Comparison of ENCODE assay signal across 16 cellular contexts in genomic region chr2:47265751-47266231, GRCh38.
DNase-seq lines count a peak whose midpoint lies in the region; ATAC-seq and TF ChIP-seq lines count a peak whose summit lies in the region.
"Had no signal": no experiment of that assay in that cellular context is flagged by ENCODE, and none has a peak within 500 bp of the region (broad histone marks: within the 10 kb centered on the region; RNA-seq: fewer than 3 reads in every experiment).

No MANE protein-coding gene starts in this region.

- H3K9ac ChIP-seq in iPS-20b (ENCODE audit: low read depth, low read length) = peak overlapping the region; percentile 34; the same call in 1 of the 2 replicates
- H3K9ac ChIP-seq: BLaER1 treated with 17β-estradiol and CSF1 and Interleukin-3, amounts not matched to agents 10 nM and 100 nM had no signal

- H3K36me3 Mint-ChIP-seq in mesothelial cell of epicardium = no peaks in the 10 kb centered on the region
- H3K36me3 Mint-ChIP-seq: activated CD4-positive, alpha-beta memory T cell treated with anti-CD3 and anti-CD28 coated beads for 36 hours; natural killer cell treated with Interleukin-12 subunit alpha and Interleukin-12 subunit beta and Interleukin-15 and Interleukin-18, amount 100 ng/mL, for 72 hours had no signal

- DNase-seq in HAP-1 (ENCODE audit: low spot score in 2 of 2) (peak; percentile 71 to 88), NCI-H82 treated with DMSO at 0.1 percent for 48 hours (lab: John Stamatoyannopoulos, UW; ENCODE audit: unreplicated experiment) (peak; percentile 36), mesothelial cell of epicardium (ENCODE audit: low spot score in 2 of 2, unreplicated experiment in 2 of 2) (no peak), glomerular visceral epithelial cell (ENCODE audit: extremely low spot score) (no peak)
- no peak for DNase-seq in activated CD4-positive, alpha-beta T cell treated with anti-CD3 and anti-CD28 coated beads for 48 hours
- DNase-seq: activated CD4-positive, alpha-beta memory T cell treated with anti-CD3 and anti-CD28 coated beads for 36 hours; brain microvascular endothelial cell; left cardiac atrium; NCI-H1092; stomach had no signal

- H3K9me3 Mint-ChIP-seq in mesothelial cell of epicardium = no peaks in the 10 kb centered on the region
- H3K9me3 Mint-ChIP-seq: activated CD4-positive, alpha-beta memory T cell treated with anti-CD3 and anti-CD28 coated beads for 36 hours; activated T-helper 2 cell treated with anti-CD3 and anti-CD28 coated beads, Interferon-gamma antibody, Interleukin-2, Interleukin-4, amounts not matched to agents 10 μg/mL and 5 μg/mL and 100 μg/mL, durations not matched to agents 14 hours and 24 hours and 36 hours; natural killer cell treated with Interleukin-12 subunit alpha and Interleukin-12 subunit beta and Interleukin-15 and Interleukin-18, amount 100 ng/mL, for 72 hours had no signal

- no peak overlapping the region for H3K27ac Mint-ChIP-seq in mesothelial cell of epicardium
- H3K27ac Mint-ChIP-seq: activated CD4-positive, alpha-beta memory T cell treated with anti-CD3 and anti-CD28 coated beads for 36 hours; activated T-helper 2 cell treated with anti-CD3 and anti-CD28 coated beads, Interferon-gamma antibody, Interleukin-2, Interleukin-4, amounts not matched to agents 10 μg/mL and 5 μg/mL and 100 μg/mL, durations not matched to agents 14 hours and 24 hours and 36 hours; natural killer cell treated with Interleukin-12 subunit alpha and Interleukin-12 subunit beta and Interleukin-15 and Interleukin-18, amount 100 ng/mL, for 72 hours had no signal

- no peak overlapping the region for H3K4me3 Mint-ChIP-seq in mesothelial cell of epicardium
- H3K4me3 Mint-ChIP-seq: activated CD4-positive, alpha-beta memory T cell treated with anti-CD3 and anti-CD28 coated beads for 36 hours; natural killer cell treated with Interleukin-12 subunit alpha and Interleukin-12 subunit beta and Interleukin-15 and Interleukin-18, amount 100 ng/mL, for 72 hours had no signal

- H3K27me3 ChIP-seq in HAP-1 (ENCODE audit: low read depth) (no peaks in the 10 kb centered on the region), iPS-20b (ENCODE audit: insufficient read depth, low read length) (no peaks in the 10 kb centered on the region)
- H3K27me3 ChIP-seq: BLaER1 treated with 17β-estradiol and CSF1 and Interleukin-3, amounts not matched to agents 10 nM and 100 nM; brain microvascular endothelial cell; stomach had no signal

- H3K9me3 ChIP-seq in HAP-1 = no peaks in the 10 kb centered on the region
- H3K9me3 ChIP-seq in iPS-20b (ENCODE audit: insufficient read depth, low read depth, low read length) = no peaks in the 10 kb centered on the region
- H3K9me3 ChIP-seq: BLaER1 treated with 17β-estradiol and CSF1 and Interleukin-3, amounts not matched to agents 10 nM and 100 nM; stomach had no signal

- in situ Hi-C loops in HAP-1 (cut with MboI; ENCODE audit: low sequenced_read_pairs) = no loop called here

- H3K4me3 ChIP-seq in HAP-1 (no peak overlapping the region), iPS-20b (ENCODE audit: low read length) (no peak overlapping the region)
- H3K4me3 ChIP-seq: BLaER1 treated with 17β-estradiol and CSF1 and Interleukin-3, amounts not matched to agents 10 nM and 100 nM; stomach had no signal

- no peak for TF ChIP-seq CTCF in C4-2B (conservative IDR thresholded peaks at IDR 0.05)
- no peak for TF ChIP-seq CTCF in mesothelial cell of epicardium (IDR thresholded peaks at IDR 0.05; ENCODE audit: unreplicated experiment)

- H3K27ac ChIP-seq in C4-2B (peak overlapping the region; percentile 15; the same call in 1 of the 2 replicates), iPS-20b (ENCODE audit: low read length) (no peak overlapping the region)
- H3K27ac ChIP-seq: BLaER1 treated with 17β-estradiol and CSF1 and Interleukin-3, amounts not matched to agents 10 nM and 100 nM; brain microvascular endothelial cell; stomach had no signal

- H3K4me1 ChIP-seq in HAP-1 = peaks cover 22% of the 10 kb centered on the region
- H3K4me1 ChIP-seq in iPS-20b (ENCODE audit: insufficient read depth, low read length) = peaks cover 16% of the 10 kb centered on the region

- ATAC-seq in GM18870 (IDR thresholded peaks at IDR 0.05; ENCODE audit: unreplicated experiment) = no peak
- ATAC-seq: left cardiac atrium; natural killer cell treated with Interleukin-12 subunit alpha and Interleukin-12 subunit beta and Interleukin-15 and Interleukin-18, amount 100 ng/mL, for 72 hours had no signal

- H3K27me3 Mint-ChIP-seq in mesothelial cell of epicardium (ENCODE audit: low read depth) = no peaks in the 10 kb centered on the region
- H3K27me3 Mint-ChIP-seq: activated CD4-positive, alpha-beta memory T cell treated with anti-CD3 and anti-CD28 coated beads for 36 hours; natural killer cell treated with Interleukin-12 subunit alpha and Interleukin-12 subunit beta and Interleukin-15 and Interleukin-18, amount 100 ng/mL, for 72 hours had no signal

- H3K4me1 Mint-ChIP-seq in mesothelial cell of epicardium = peaks cover 14% of the 10 kb centered on the region

- H3K36me3 ChIP-seq in HAP-1 (replicated peaks) = no peaks in the 10 kb centered on the region
- H3K36me3 ChIP-seq in iPS-20b (ENCODE audit: insufficient read depth, low read depth, low read length) = no peaks in the 10 kb centered on the region
- H3K36me3 ChIP-seq: BLaER1 treated with 17β-estradiol and CSF1 and Interleukin-3, amounts not matched to agents 10 nM and 100 nM; brain microvascular endothelial cell; stomach had no signal

Comparison
In these comparisons a context has a peak if more than half of its experiments do, and no peak if none do; other contexts are left out.
1. DNase-seq: peak in HAP-1 (2 of 2) and NCI-H82 treated with DMSO at 0.1 percent for 48 hours (single experiment); none in activated CD4-positive, alpha-beta T cell treated with anti-CD3 and anti-CD28 coated beads for 48 hours (single experiment), mesothelial cell of epicardium (0 of 2) and glomerular visceral epithelial cell (single experiment).